In the genomic region with DNA sequence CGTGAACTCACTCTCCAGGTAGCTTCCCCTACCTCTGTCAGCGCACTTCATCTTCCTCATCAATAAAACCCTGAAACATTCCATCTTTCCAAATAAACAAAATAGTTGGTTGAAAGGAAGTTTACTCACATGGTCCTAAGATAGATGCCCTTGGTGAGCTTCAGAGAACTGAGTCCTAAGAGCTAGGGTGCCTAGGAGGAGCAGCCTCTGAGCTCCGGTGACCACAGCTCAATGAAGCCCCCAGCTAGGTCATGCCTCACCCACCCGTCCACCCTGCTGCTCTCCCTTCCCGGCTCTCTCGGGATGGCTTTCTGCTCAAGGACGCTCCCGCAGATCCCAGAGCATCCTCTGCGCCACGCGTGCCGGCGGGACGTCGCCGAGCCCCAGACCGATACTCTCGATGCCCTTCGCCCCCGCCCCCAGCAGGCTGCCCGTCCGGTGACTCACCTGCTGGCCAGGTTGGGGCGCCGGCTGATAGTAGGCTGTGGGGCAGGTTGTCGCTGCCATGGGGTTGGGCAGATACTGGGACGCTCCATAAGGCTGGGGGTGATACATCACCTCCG, we compare ENCODE assay signal across 8 cellular contexts. TPM values are rescaled to one million over a fixed set of nuclear protein-coding genes. Genes with fewer than 3 reads are reported as not detected.
A peak's percentile ranks its signal among the peaks of the same experiment; 100 is the strongest.
DNase-seq lines count a peak whose midpoint lies in the region; ATAC-seq and TF ChIP-seq lines count a peak whose summit lies in the region.

No MANE protein-coding gene starts in this region.

- peak overlapping the region; percentile 69 for H3K27ac ChIP-seq in psoas muscle
- no peak overlapping the region for H3K27ac ChIP-seq in effector memory CD4-positive, alpha-beta T cell (ENCODE audit: insufficient read depth, low read length, poor library complexity, severe bottlenecking)

- H3K27me3 ChIP-seq in Loucy (ENCODE audit: insufficient read depth, low read length, poor library complexity, severe bottlenecking) (peaks cover 4% of the 10 kb centered on the region), psoas muscle (ENCODE audit: insufficient read depth in 3 of 3, low read length in 2 of 3) (peaks cover 0 to 28% (median 0%) of the 10 kb centered on the region in 3 donors)
- no peaks in the 10 kb centered on the region for H3K27me3 ChIP-seq in effector memory CD4-positive, alpha-beta T cell (replicated peaks; ENCODE audit: control insufficient read depth, insufficient read depth, low read length, poor library complexity, severe bottlenecking)

- TF ChIP-seq CTCF in Loucy (conservative IDR thresholded peaks at IDR 0.05; ENCODE audit: low read length) (no peak), fibroblast of villous mesenchyme (IDR thresholded peaks at IDR 0.05; ENCODE audit: insufficient read depth, low read depth, low read length) (no peak), psoas muscle (IDR thresholded peaks at IDR 0.05) (no peak)

- peak overlapping the region; percentile 74 for H3K4me3 ChIP-seq in Loucy (ENCODE audit: low read length, poor library complexity, severe bottlenecking)
- peak overlapping the region; percentile 85 for H3K4me3 ChIP-seq in fibroblast of villous mesenchyme (ENCODE audit: low read depth, low read length)
- H3K4me3 ChIP-seq in psoas muscle, result peak overlapping the region; percentile 71
- no peak overlapping the region for H3K4me3 ChIP-seq in effector memory CD4-positive, alpha-beta T cell (ENCODE audit: insufficient read depth, low read depth, low read length, poor library complexity, severe bottlenecking)

- H2AFZ ChIP-seq in Loucy (ENCODE audit: low read length), result 0 out of 2 replicates have a peak overlapping the region, but pooled peaks have one; percentile 12

- H3K79me2 ChIP-seq in Loucy (ENCODE audit: insufficient read depth, low read length), result no peaks in the 10 kb centered on the region

- intact Hi-C loops in psoas muscle (cut with DNase I), result loop anchor here in 1 of 2 donors (5.0 to 10.0 kb wide), 2 partner anchors 97 to 175 kb away; no protein-coding TSS in a partner anchor

- no peaks in the 10 kb centered on the region for H3K4me1 ChIP-seq in Loucy (ENCODE audit: insufficient read depth, low read length, poor library complexity, severe bottlenecking)
- no peaks in the 10 kb centered on the region for H3K4me1 ChIP-seq in psoas muscle
- H3K4me1 ChIP-seq in effector memory CD4-positive, alpha-beta T cell (ENCODE audit: control insufficient read depth, insufficient read depth, low read length, poor library complexity, severe bottlenecking), result peaks cover 3% of the 10 kb centered on the region

- H3K36me3 ChIP-seq in Loucy (ENCODE audit: insufficient read depth, low read length) (no peaks in the 10 kb centered on the region), psoas muscle (ENCODE audit: insufficient read depth in 1 of 2, low read depth in 1 of 2) (no peaks in the 10 kb centered on the region)
- no peaks in the 10 kb centered on the region for H3K36me3 ChIP-seq in effector memory CD4-positive, alpha-beta T cell (ENCODE audit: control insufficient read depth, insufficient read depth, low read length)

- 1 to 3% (median 3%) methylated on average over 27 of the region's 27 CpGs for WGBS in psoas muscle, 3 donors

- H3K9me2 ChIP-seq in Loucy (replicated peaks; ENCODE audit: low read depth, low read length), result no peaks in the 10 kb centered on the region

- peak overlapping the region; percentile 70 for H3K4me2 ChIP-seq in Loucy (ENCODE audit: low read depth, low read length, poor library complexity, severe bottlenecking)

- H3F3A ChIP-seq in Loucy (ENCODE audit: low read depth), result no peaks in the 10 kb centered on the region

- H3K9me3 ChIP-seq in Loucy (ENCODE audit: insufficient read depth, low read depth, low read length), result no peaks in the 10 kb centered on the region
- H3K9me3 ChIP-seq in psoas muscle, result no peaks in the 10 kb centered on the region
- no peaks in the 10 kb centered on the region for H3K9me3 ChIP-seq in effector memory CD4-positive, alpha-beta T cell (ENCODE audit: control insufficient read depth, low read length)

- H4K20me1 ChIP-seq in Loucy (ENCODE audit: insufficient read depth, low read length, poor library complexity, severe bottlenecking), result no peaks in the 10 kb centered on the region

- DNase-seq in fibroblast of villous mesenchyme (ENCODE audit: low read depth) (no peak), psoas muscle (peak; percentile 41 to 65), GM19240 (ENCODE audit: insufficient read length, low spot score) (no peak), globus pallidus (ENCODE audit: low spot score) (no peak), cortex of kidney (lab: John Stamatoyannopoulos, UW) (no peak)
- DNase-seq in effector memory CD4-positive, alpha-beta T cell, result no peak

- peak; percentile 31 for ATAC-seq in GM18498 (IDR thresholded peaks at IDR 0.05; ENCODE audit: unreplicated experiment)
- peak in 3 of 4 donors; percentile 23 to 45 (median 34) for ATAC-seq in psoas muscle

- H3K9ac ChIP-seq in Loucy (ENCODE audit: low read depth, low read length, poor library complexity, severe bottlenecking), result no peak overlapping the region

RNA-seq across cellular contexts. Expression of a gene that starts 0.7 kb away (rescaled TPM):
- total RNA-seq in fibroblast of villous mesenchyme (102 and 223 TPM in 2 replicates), psoas muscle (10 to 100 TPM in 3 of 4 donors, 1 to 10 TPM in 1; 3.2 to 15.1 (median 11.8) TPM)
- polyA plus RNA-seq in psoas muscle, result 1 to 10 TPM; 1.2 to 1.6 (median 1.2) TPM

Comparison
In these comparisons a context has a peak if more than half of its experiments do, and no peak if none do; other contexts are left out.
1. DNase-seq: peak in psoas muscle (2 of 2); none in fibroblast of villous mesenchyme (single experiment), GM19240 (single experiment), effector memory CD4-positive, alpha-beta T cell (0 of 3), globus pallidus (single experiment) and cortex of kidney (single experiment).